Comparison of ENCODE assay signal across 8 cellular contexts in the genomic region with DNA sequence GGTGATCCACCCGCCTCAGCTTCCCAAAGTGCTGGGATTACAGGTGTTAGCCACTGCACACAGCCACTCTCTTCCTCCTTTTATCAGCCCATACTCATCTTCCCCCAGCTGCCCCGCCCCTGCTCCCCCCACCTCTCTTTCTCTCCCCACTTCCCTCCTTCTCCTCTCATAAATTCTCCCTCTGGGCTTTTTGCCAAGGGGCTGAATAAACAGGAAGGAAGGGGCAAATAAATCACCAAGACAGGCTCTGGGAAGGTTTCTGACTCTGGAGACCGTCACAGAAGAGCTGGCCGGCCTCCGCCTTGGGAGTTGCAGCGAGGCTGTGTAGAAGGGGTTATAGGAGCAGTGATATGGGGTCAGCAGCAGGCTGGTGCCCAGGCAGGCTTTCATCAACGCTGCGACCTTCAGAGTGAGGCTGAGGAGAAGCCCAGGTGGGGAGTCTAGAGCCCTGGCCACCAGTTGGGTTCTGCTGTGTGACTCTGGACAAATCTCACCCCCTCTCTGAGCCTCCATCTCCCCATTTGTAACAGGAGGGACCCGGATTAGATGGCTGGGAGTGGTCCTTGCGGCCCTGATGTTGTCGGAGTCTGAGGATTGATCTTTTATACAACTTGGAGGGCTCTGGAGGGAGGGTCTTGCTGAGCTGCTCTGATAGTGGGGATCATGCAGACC.
A peak's percentile ranks its signal among the peaks of the same experiment; 100 is the strongest.
DNase-seq lines count a peak whose midpoint lies in the region; ATAC-seq, FAIRE-seq and TF ChIP-seq lines count a peak whose summit lies in the region.

No MANE protein-coding gene starts in this region.

- H3K27ac ChIP-seq in body of pancreas: peak overlapping the region in 2 of 4 donors; percentile 39 to 57

- no peak for FAIRE-seq in D721Med (lab: Jason Lieb, UNC)

- H3K27ac Mint-ChIP-seq in nephron: peak overlapping the region; percentile 75 to 96 (median 85)

- WGBS in body of pancreas, 2 donors: 19 to 33% methylated on average over 9 to 11 of the region's 11 CpGs

- H3K4me1 ChIP-seq in body of pancreas: peaks cover 10% of the 10 kb centered on the region

- TF ChIP-seq CTCF in body of pancreas (IDR thresholded peaks at IDR 0.05) (no peak), nephron (IDR thresholded peaks at IDR 0.05; ENCODE audit: unreplicated experiment in 3 of 3) (no peak), D721Med (IDR thresholded peaks at IDR 0.05; ENCODE audit: insufficient read depth, missing control alignments) (no peak)

- ATAC-seq in body of pancreas (peak; percentile 40), GM19351 (IDR thresholded peaks at IDR 0.05; ENCODE audit: unreplicated experiment) (no peak)

- H3K36me3 Mint-ChIP-seq in nephron (ENCODE audit: low read depth): peaks cover 3% of the 10 kb centered on the region

- H3K27me3 ChIP-seq in body of pancreas: no peaks in the 10 kb centered on the region

- H3K4me1 Mint-ChIP-seq in nephron: peaks cover 58% of the 10 kb centered on the region

- no peak for TF ChIP-seq POLR2A in body of pancreas (IDR thresholded peaks at IDR 0.05)

- no peaks in the 10 kb centered on the region for H3K9me3 ChIP-seq in body of pancreas

- H3K9me3 Mint-ChIP-seq in nephron: no peaks in the 10 kb centered on the region

- DNase-seq in GF-D8 (lab: John Stamatoyannopoulos, UW): peak; percentile 65
- peak; percentile 24 for DNase-seq in NCI-H2227 treated with DMSO at 0.1 percent for 48 hours (lab: John Stamatoyannopoulos, UW)
- peak; percentile 22 to 68 (median 42) for DNase-seq in body of pancreas
- DNase-seq in stimulated activated CD4-positive, alpha-beta T cell treated with anti-CD3 and anti-CD28 coated beads, Interleukin-2, amount 100 ng/mL, for 24 hours: no peak
- no peak for DNase-seq in mesenteric fat pad (ENCODE audit: low spot score)
- no peak for DNase-seq in D721Med (ENCODE audit: insufficient read length, low spot score)

- no peak overlapping the region for H3K4me3 ChIP-seq in body of pancreas

- intact Hi-C loops in body of pancreas (cut with DNase I): no loop called here

- peaks cover 50% of the 10 kb centered on the region for H3K27me3 Mint-ChIP-seq in nephron (ENCODE audit: low read depth)

- peak overlapping the region; percentile 10 to 52 (median 42) for H3K4me3 Mint-ChIP-seq in nephron

- H3K36me3 ChIP-seq in body of pancreas (replicated peaks in 1 of 2; ENCODE audit: insufficient read depth in 1 of 2, low read depth in 2 of 2): no peaks in the 10 kb centered on the region

Comparison
In these comparisons a context has a peak if more than half of its experiments do, and no peak if none do; other contexts are left out.
1. DNase-seq: peak in GF-D8 (single experiment), NCI-H2227 treated with DMSO at 0.1 percent for 48 hours (single experiment) and body of pancreas (4 of 4); none in stimulated activated CD4-positive, alpha-beta T cell treated with anti-CD3 and anti-CD28 coated beads, Interleukin-2, amount 100 ng/mL, for 24 hours (0 of 2), mesenteric fat pad (single experiment) and D721Med (single experiment).